Comparison of ENCODE assay signal across 16 cellular contexts in the genomic region with DNA sequence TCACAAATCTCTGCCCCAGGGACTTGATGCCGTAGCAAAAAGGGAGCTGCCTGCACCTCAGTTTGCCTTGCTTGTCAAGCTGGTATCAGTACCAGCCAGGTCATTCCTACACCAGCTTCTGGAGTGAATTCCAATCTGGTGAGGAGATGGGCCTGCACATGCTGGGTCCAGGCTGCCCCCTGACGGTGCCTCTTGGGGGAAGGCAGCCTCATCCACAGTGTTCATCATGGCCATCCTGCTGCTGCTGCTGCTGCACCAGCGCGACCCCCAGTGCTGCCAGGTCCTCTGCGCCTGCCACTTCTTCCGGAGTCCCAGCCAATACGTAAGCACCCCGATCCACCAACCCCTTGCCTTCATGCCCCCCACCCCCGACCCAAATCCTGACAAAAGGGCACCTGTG. TPM values are rescaled to one million over a fixed set of nuclear protein-coding genes. Genes with fewer than 3 reads are reported as not detected.
A peak's percentile ranks its signal among the peaks of the same experiment; 100 is the strongest.
DNase-seq lines count a peak whose midpoint lies in the region; ATAC-seq and TF ChIP-seq lines count a peak whose summit lies in the region.
"Had no signal": no experiment of that assay in that cellular context is flagged by ENCODE, and none has a peak within 500 bp of the region (broad histone marks: within the 10 kb centered on the region; RNA-seq: fewer than 3 reads in every experiment).

No MANE protein-coding gene starts in this region.

- H3K36me3 Mint-ChIP-seq in H9 (ENCODE audit: insufficient read depth in 1 of 3, low read depth in 3 of 3): peaks cover 13 to 35% (median 34%) of the 10 kb centered on the region in 3 experiments
- peaks cover 11 to 40% of the 10 kb centered on the region in 2 donors for H3K36me3 Mint-ChIP-seq in CD4-positive, alpha-beta memory T cell

- no peak overlapping the region for H2BK20ac ChIP-seq in H9 (ENCODE audit: low read depth, low read length, poor library complexity, severe bottlenecking)

- no peaks in the 10 kb centered on the region for H3K23me2 ChIP-seq in H9 (ENCODE audit: insufficient read length, low read depth, low read length, poor library complexity, severe bottlenecking)

- H3K9me3 ChIP-seq in H9 (ENCODE audit: control insufficient read depth, low read depth, low read length): no peaks in the 10 kb centered on the region
- no peaks in the 10 kb centered on the region for H3K9me3 ChIP-seq in CD4-positive, alpha-beta memory T cell (ENCODE audit: control insufficient read depth in 1 of 2, low read length in 2 of 2)

- no peak overlapping the region for H3K4me3 ChIP-seq in astrocyte of the cerebellum (ENCODE audit: low read depth, low read length)
- no peak overlapping the region for H3K4me3 ChIP-seq in CD4-positive, alpha-beta memory T cell (ENCODE audit: low read length in 2 of 2)

- no peak overlapping the region for H3K27ac ChIP-seq in H9 (ENCODE audit: insufficient read length, low read depth, low read length)
- H3K27ac ChIP-seq in CD4-positive, alpha-beta memory T cell (ENCODE audit: low read depth, low read length): no peak overlapping the region

- peaks cover 3% of the 10 kb centered on the region for H4K20me1 ChIP-seq in H9 (ENCODE audit: control insufficient read depth, insufficient read depth, insufficient read length)

- no peak overlapping the region for H4K91ac ChIP-seq in H9 (ENCODE audit: insufficient read length, low read depth, low read length)

- TF ChIP-seq CTCF in H9 (conservative IDR thresholded peaks at IDR 0.05): peak; percentile 26; the same call in 1 of the 3 replicates
- peak; percentile 14 for TF ChIP-seq CTCF in astrocyte of the cerebellum (IDR thresholded peaks at IDR 0.05; ENCODE audit: low read depth, low read length, missing control alignments)

- H3K14ac ChIP-seq in H9 (ENCODE audit: insufficient read depth, low read length): no peak overlapping the region

- H3K56ac ChIP-seq in H9 (ENCODE audit: insufficient read length, low read depth, low read length): no peak overlapping the region

- no peak overlapping the region for H2BK5ac ChIP-seq in H9 (ENCODE audit: insufficient read length, low read length)

- no peaks in the 10 kb centered on the region for H3K27me3 ChIP-seq in H9 (ENCODE audit: insufficient read depth, low read length)
- H3K27me3 ChIP-seq in CD4-positive, alpha-beta memory T cell (ENCODE audit: insufficient read depth, low read length): no peaks in the 10 kb centered on the region

- ATAC-seq in GM21529 (IDR thresholded peaks at IDR 0.05; ENCODE audit: unreplicated experiment): no peak
- ATAC-seq: Right ventricle myocardium inferior; stimulated activated memory B cell treated with anti-CD40 and anti-IgM and Interleukin-4, amounts not matched to agents 10 μg/mL and 1 μg/mL and 100 μg/mL, for 72 hours had no signal

- no peak overlapping the region for H2BK12ac ChIP-seq in H9 (ENCODE audit: insufficient read length, low read depth, low read length)

- H3K9me3 Mint-ChIP-seq in H9: no peaks in the 10 kb centered on the region
- no peaks in the 10 kb centered on the region for H3K9me3 Mint-ChIP-seq in CD4-positive, alpha-beta memory T cell
- H3K9me3 Mint-ChIP-seq: activated naive CD8-positive, alpha-beta T cell treated with anti-CD3 and anti-CD28 coated beads, Interleukin-2, amount 50 U/mL, for 24 hours; stimulated activated memory B cell treated with anti-CD40 and anti-IgM and Interleukin-4, amounts not matched to agents 10 μg/mL and 1 μg/mL and 100 μg/mL, for 72 hours had no signal

- H3K79me2 ChIP-seq in H9 (ENCODE audit: insufficient read depth, low read length): no peaks in the 10 kb centered on the region

- in situ Hi-C loops in ACHN (cut with HindIII; ENCODE audit: low pct_ligation_motif_present, low pct_unique_long_range_greater_than_20kb, low sequenced_read_pairs) (no loop called here), astrocyte of the cerebellum (cut with HindIII; ENCODE audit: low sequenced_read_pairs) (no loop called here), KBM-7 (cut with MboI; ENCODE audit: low pct_unique_long_range_greater_than_20kb, low sequenced_read_pairs) (no loop called here)

- H3K18ac ChIP-seq in H9 (ENCODE audit: insufficient read length, low read depth, low read length): no peak overlapping the region

- H3K27me3 Mint-ChIP-seq in H9 (ENCODE audit: low read depth): no peaks in the 10 kb centered on the region
- H3K27me3 Mint-ChIP-seq in CD4-positive, alpha-beta memory T cell: no peaks in the 10 kb centered on the region
- H3K27me3 Mint-ChIP-seq: activated naive CD8-positive, alpha-beta T cell treated with anti-CD3 and anti-CD28 coated beads, Interleukin-2, amount 50 U/mL, for 24 hours; B cell; stimulated activated memory B cell treated with anti-CD40 and anti-IgM and Interleukin-4, amounts not matched to agents 10 μg/mL and 1 μg/mL and 100 μg/mL, for 72 hours had no signal

- peak overlapping the region in 1 of 2 experiments; percentile 35; a peak in 2 of 5 replicates for H3K4me3 Mint-ChIP-seq in H9
- no peak overlapping the region for H3K4me3 Mint-ChIP-seq in CD4-positive, alpha-beta memory T cell
- H3K4me3 Mint-ChIP-seq: activated naive CD8-positive, alpha-beta T cell treated with anti-CD3 and anti-CD28 coated beads, Interleukin-2, amount 50 U/mL, for 24 hours; B cell; stimulated activated memory B cell treated with anti-CD40 and anti-IgM and Interleukin-4, amounts not matched to agents 10 μg/mL and 1 μg/mL and 100 μg/mL, for 72 hours had no signal

- no peak overlapping the region for H4K5ac ChIP-seq in H9 (ENCODE audit: insufficient read length, low read depth, low read length)

- H3K4ac ChIP-seq in H9 (ENCODE audit: low read depth, low read length): no peak overlapping the region

- H3K4me1 ChIP-seq in H9 (ENCODE audit: insufficient read depth, low read length): peaks cover 2% of the 10 kb centered on the region; the same call in 1 of the 2 replicates
- peaks cover 7% of the 10 kb centered on the region for H3K4me1 ChIP-seq in CD4-positive, alpha-beta memory T cell (ENCODE audit: insufficient read depth, low read length)

- peaks cover 41% of the 10 kb centered on the region for H3K36me3 ChIP-seq in CD4-positive, alpha-beta memory T cell (ENCODE audit: insufficient read depth, low read length)

- H3K4me1 Mint-ChIP-seq in H9: peaks cover 38 to 40% of the 10 kb centered on the region in 2 experiments
- peaks cover 8 to 10% (median 9%) of the 10 kb centered on the region in 4 donors for H3K4me1 Mint-ChIP-seq in CD4-positive, alpha-beta memory T cell

- no peaks in the 10 kb centered on the region for H3K79me1 ChIP-seq in H9 (ENCODE audit: insufficient read depth, low read depth, low read length, poor library complexity, severe bottlenecking)

- no peak overlapping the region for H2AK5ac ChIP-seq in H9 (ENCODE audit: insufficient read length, low read length)

- no peak overlapping the region for H3K9ac ChIP-seq in H9 (ENCODE audit: extremely low read depth, insufficient read length, low read length)

- H3K27ac Mint-ChIP-seq in H9: peak overlapping the region in 2 of 3 experiments; percentile 66 to 90; a peak in 3 of 7 replicates
- no peak overlapping the region for H3K27ac Mint-ChIP-seq in CD4-positive, alpha-beta memory T cell
- H3K27ac Mint-ChIP-seq: activated naive CD8-positive, alpha-beta T cell treated with anti-CD3 and anti-CD28 coated beads, Interleukin-2, amount 50 U/mL, for 24 hours; B cell; stimulated activated memory B cell treated with anti-CD40 and anti-IgM and Interleukin-4, amounts not matched to agents 10 μg/mL and 1 μg/mL and 100 μg/mL, for 72 hours had no signal

- no peak overlapping the region for H2AFZ ChIP-seq in H9 (ENCODE audit: low read length)

- no peak overlapping the region for H4K8ac ChIP-seq in H9 (replicated peaks; ENCODE audit: insufficient read length, low read depth, low read length)

- WGBS in H9 (ENCODE audit: extremely low coverage, insufficient read length, low lambda C conversion rate): no CpG with 5 or more reads among the region's 9 CpGs

- H3K4me2 ChIP-seq in H9 (ENCODE audit: insufficient read depth, insufficient read length, low read length): no peak overlapping the region

- H3T11ph ChIP-seq in H9 (ENCODE audit: low read length): no peak overlapping the region

- no peak overlapping the region for H3K23ac ChIP-seq in H9 (ENCODE audit: insufficient read length, low read depth, low read length)

- CTCF ChIA-PET in CD4-positive, alpha-beta memory T cell (lab: Charles Lee; ENCODE audit: partially characterized antibody): interaction anchor here (1.0 to 2.8 kb wide), 3 partner anchors 15 to 114 kb away, joined by 4 to 17 read pairs (median 4); a partner anchor contains a TSS

- no peak overlapping the region for H2BK120ac ChIP-seq in H9 (ENCODE audit: low read depth, low read length, poor library complexity, severe bottlenecking)

- POLR2A ChIA-PET in CD4-positive, alpha-beta memory T cell (lab: Charles Lee; ENCODE audit: partially characterized antibody): interaction anchor here (1.4 to 1.6 kb wide), 2 partner anchors 8 to 19 kb away, joined by 3 to 4 read pairs; a partner anchor contains a TSS

- no peak overlapping the region for H2BK15ac ChIP-seq in H9 (ENCODE audit: low read depth, low read length)

- intact Hi-C loops in CD4-positive, alpha-beta memory T cell (cut with micrococcal nuclease): no loop called here

- peak; percentile 53 for DNase-seq in ACHN
- DNase-seq in H9: peak; percentile 74
- no peak for DNase-seq in astrocyte of the cerebellum (ENCODE audit: low read depth)
- peak; percentile 62 for DNase-seq in iPS-NIHi11 (ENCODE audit: low spot score)
- no peak for DNase-seq in KBM-7
- no peak for DNase-seq in CD4-positive, alpha-beta memory T cell
- no peak for DNase-seq in stimulated activated CD4-positive, alpha-beta T cell treated with anti-CD3 and anti-CD28 coated beads, Interleukin-4, amount 100 ng/mL, for 4 hours
- DNase-seq: activated naive CD8-positive, alpha-beta T cell treated with anti-CD3 and anti-CD28 coated beads, Interleukin-2, amount 50 U/mL, for 24 hours; effector memory CD4-positive, alpha-beta T cell; GF-D8; NCI-H1105; stimulated activated CD4-positive, alpha-beta T cell treated with anti-CD3 and anti-CD28 coated beads, Interleukin-2, amount 100 ng/mL, for 24 hours had no signal

RNA-seq across cellular contexts. Expression of a gene that starts 8.3 kb away (rescaled TPM):
- total RNA-seq in H9 (2021): 85.9 and 91.8 TPM in 2 replicates
- 10 to 100 TPM; 30.0 to 32.9 TPM for total RNA-seq in CD4-positive, alpha-beta memory T cell
- 10 to 100 TPM; 38.4 to 55.8 TPM for polyA plus RNA-seq in CD4-positive, alpha-beta memory T cell

RNA-seq across cellular contexts. Expression of a gene that starts 8.3 kb away (rescaled TPM):
- 15.1 and 16.5 TPM in 2 replicates for total RNA-seq in H9 (2021)
- under 1 TPM; 0.41 to 0.89 TPM for total RNA-seq in CD4-positive, alpha-beta memory T cell
- under 1 TPM in 1 of 2 donors, not detected in 1; 0.13 TPM for polyA plus RNA-seq in CD4-positive, alpha-beta memory T cell

RNA-seq across cellular contexts. Expression of a gene that starts 18.8 kb away (rescaled TPM):
- 24.0 and 26.4 TPM in 2 replicates for total RNA-seq in H9 (2021)
- total RNA-seq in CD4-positive, alpha-beta memory T cell: 10 to 100 TPM; 37.6 to 41.1 TPM
- 10 to 100 TPM in 1 of 2 donors, 1 to 10 TPM in 1; 7.7 to 20.8 TPM for polyA plus RNA-seq in CD4-positive, alpha-beta memory T cell

RNA-seq across cellular contexts. Expression of a gene that starts 32.6 kb away (rescaled TPM):
- total RNA-seq in H9 (2021): 105 and 106 TPM in 2 replicates
- 10 to 100 TPM; 30.3 to 30.7 TPM for total RNA-seq in CD4-positive, alpha-beta memory T cell
- 10 to 100 TPM; 17.8 to 23.9 TPM for polyA plus RNA-seq in CD4-positive, alpha-beta memory T cell

Comparison
In these comparisons a context has a peak if more than half of its experiments do, and no peak if none do; other contexts are left out.
1. DNase-seq: peak in ACHN (single experiment), H9 (single experiment) and iPS-NIHi11 (single experiment); none in astrocyte of the cerebellum (single experiment), KBM-7 (single experiment), CD4-positive, alpha-beta memory T cell (0 of 5) and stimulated activated CD4-positive, alpha-beta T cell treated with anti-CD3 and anti-CD28 coated beads, Interleukin-4, amount 100 ng/mL, for 4 hours (0 of 2).
2. H3K27ac Mint-ChIP-seq: peak in H9 (2 of 3); none in CD4-positive, alpha-beta memory T cell (0 of 7).